Comparison of ENCODE assay signal across 7 cellular contexts in the genomic region with DNA sequence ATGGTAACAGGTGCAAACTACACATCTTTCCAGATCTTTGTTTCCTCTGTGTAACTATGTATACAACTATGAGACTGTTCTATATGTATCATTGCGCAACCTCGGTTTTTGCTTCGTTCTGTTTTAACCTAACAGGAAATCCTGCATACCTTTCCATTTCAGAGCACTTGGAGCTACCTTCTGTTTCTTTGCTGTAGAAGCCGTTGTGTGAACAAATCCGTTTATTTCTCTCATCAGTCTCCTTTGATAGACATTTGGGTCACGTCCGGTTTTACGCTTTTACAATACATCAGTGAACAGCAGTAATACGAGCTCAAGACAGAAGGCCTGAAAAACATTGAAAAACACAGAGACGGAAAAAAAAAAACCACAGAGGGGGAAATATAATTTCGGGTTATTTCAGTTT. TPM values are rescaled to one million over a fixed set of nuclear protein-coding genes. Genes with fewer than 3 reads are reported as not detected.
DNase-seq lines count a peak whose midpoint lies in the region; ATAC-seq and TF ChIP-seq lines count a peak whose summit lies in the region.

No MANE protein-coding gene starts in this region.

- peak overlapping the region; percentile 94 for H3K27ac Mint-ChIP-seq in WTC11

- H3K4me3 ChIP-seq in DOHH2 (ENCODE audit: low read length): peak overlapping the region; percentile 89
- peak overlapping the region; percentile 53 for H3K4me3 ChIP-seq in HL-60 (replicated peaks; ENCODE audit: insufficient read depth, low read length)
- peak overlapping the region; percentile 23 for H3K4me3 ChIP-seq in hepatocyte
- H3K4me3 ChIP-seq in spleen: peak overlapping the region; percentile 34 to 73 (median 60)

- H3K9me3 ChIP-seq in DOHH2 (ENCODE audit: control insufficient read depth, insufficient read depth, low read length) (no peaks in the 10 kb centered on the region), hepatocyte (ENCODE audit: low read depth) (no peaks in the 10 kb centered on the region), spleen (no peaks in the 10 kb centered on the region)

- H3K36me3 Mint-ChIP-seq in WTC11: no peaks in the 10 kb centered on the region

- H3K27ac ChIP-seq in DOHH2 (ENCODE audit: low read depth, low read length) (peak overlapping the region; percentile 98), HL-60 (replicated peaks) (peak overlapping the region; percentile 83), hepatocyte (peak overlapping the region; percentile 76), spleen (peak overlapping the region; percentile 84 to 97 (median 92))

- H3K79me2 ChIP-seq in DOHH2 (ENCODE audit: control insufficient read depth, low read length) (peaks cover 27% of the 10 kb centered on the region), hepatocyte (peaks cover 3% of the 10 kb centered on the region)

- DNase-seq in HL-60 (ENCODE audit: low read depth in 1 of 2, low spot score in 1 of 2) (peak; percentile 39 to 77), WTC11 (ENCODE audit: low spot score) (no peak), hepatocyte (ENCODE audit: low spot score) (peak; percentile 67), spleen (no peak), T1000 (lab: John Stamatoyannopoulos, UW) (no peak)

- H3K4me2 ChIP-seq in DOHH2 (ENCODE audit: low read length): peak overlapping the region; percentile 88
- H3K4me2 ChIP-seq in hepatocyte: peak overlapping the region; percentile 72

- peaks cover 26% of the 10 kb centered on the region for H3K36me3 ChIP-seq in DOHH2 (ENCODE audit: control insufficient read depth, low read length)
- no peaks in the 10 kb centered on the region for H3K36me3 ChIP-seq in hepatocyte (replicated peaks; ENCODE audit: insufficient read depth, low read depth)
- peaks cover 0 to 4% (median 0%) of the 10 kb centered on the region in 6 donors for H3K36me3 ChIP-seq in spleen

- H3K27me3 Mint-ChIP-seq in WTC11 (ENCODE audit: low read depth): no peaks in the 10 kb centered on the region

- H3K4me3 Mint-ChIP-seq in WTC11: peak overlapping the region; percentile 57

- no peaks in the 10 kb centered on the region for H3K27me3 ChIP-seq in DOHH2 (ENCODE audit: control insufficient read depth, low read length)
- no peaks in the 10 kb centered on the region for H3K27me3 ChIP-seq in HL-60 (ENCODE audit: insufficient read depth, poor library complexity, severe bottlenecking)
- H3K27me3 ChIP-seq in hepatocyte: no peaks in the 10 kb centered on the region
- H3K27me3 ChIP-seq in spleen (replicated peaks in 1 of 7): no peaks in the 10 kb centered on the region

- CTCF ChIA-PET in WTC11 (lab: Charles Lee): no interaction called here

- H3K4me1 ChIP-seq in DOHH2 (ENCODE audit: control insufficient read depth, low read length) (peaks cover 76% of the 10 kb centered on the region), hepatocyte (ENCODE audit: insufficient read depth) (peaks cover 36% of the 10 kb centered on the region), spleen (peaks cover 54 to 92% (median 72%) of the 10 kb centered on the region in 6 donors)

- no peaks in the 10 kb centered on the region for H3K9me3 Mint-ChIP-seq in WTC11

- H3K4me1 Mint-ChIP-seq in WTC11: peaks cover 34% of the 10 kb centered on the region

- intact Hi-C loops in spleen (cut with DNase I; ENCODE audit: low total_unique reads): no loop called here

- peak in 1 of 3 donors; percentile 28 for TF ChIP-seq POLR2A in spleen (IDR thresholded peaks at IDR 0.05)

- H4K20me1 ChIP-seq in DOHH2 (ENCODE audit: control insufficient read depth, insufficient read depth, low read depth, low read length): no peaks in the 10 kb centered on the region
- no peaks in the 10 kb centered on the region for H4K20me1 ChIP-seq in hepatocyte (ENCODE audit: insufficient read depth, poor library complexity, severe bottlenecking)

- 46% methylated on average over 11 of the region's 11 CpGs for WGBS in hepatocyte (ENCODE audit: low lambda C conversion rate, missing lambda C conversion rate)
- 1 to 17% (median 8%) methylated on average over 11 of the region's 11 CpGs for WGBS in spleen, 5 donors

- POLR2A ChIA-PET in WTC11 (lab: Charles Lee): interaction anchor here (0.7 kb wide), 1 partner anchor 248 kb away, joined by 3 read pairs; no protein-coding TSS in a partner anchor

- peak overlapping the region; percentile 31 for H2AFZ ChIP-seq in hepatocyte

- TF ChIP-seq CTCF in DOHH2 (IDR thresholded peaks at IDR 0.05; ENCODE audit: low read depth, low read length, poor library complexity, severe bottlenecking) (no peak), HL-60 (IDR thresholded peaks at IDR 0.05; ENCODE audit: insufficient read depth, low read length) (no peak), WTC11 (IDR thresholded peaks at IDR 0.05) (no peak), hepatocyte (IDR thresholded peaks at IDR 0.05; ENCODE audit: poor library complexity) (no peak), spleen (IDR thresholded peaks at IDR 0.05 in 8 of 11, conservative IDR thresholded peaks at IDR 0.05 in 3 of 11) (no peak)

- peaks cover 51% of the 10 kb centered on the region for H3F3A ChIP-seq in DOHH2 (ENCODE audit: control insufficient read depth, insufficient read depth)

- no peak for ATAC-seq in WTC11
- no peak for ATAC-seq in GM21528 (IDR thresholded peaks at IDR 0.05; ENCODE audit: low FRiP score, unreplicated experiment)

- H3K9me2 ChIP-seq in DOHH2 (replicated peaks; ENCODE audit: control insufficient read depth, low read length) (no peaks in the 10 kb centered on the region), hepatocyte (replicated peaks; ENCODE audit: insufficient read depth) (no peaks in the 10 kb centered on the region)

TF ChIP-seq in WTC11, 78 proteins besides CTCF, POLR2A, EP300 and RAD21:
- TF ChIP-seq ZNF232 (CRISPR knock-in tag; IDR thresholded peaks at IDR 0.05): no peak
- TF ChIP-seq, protein P1, sequence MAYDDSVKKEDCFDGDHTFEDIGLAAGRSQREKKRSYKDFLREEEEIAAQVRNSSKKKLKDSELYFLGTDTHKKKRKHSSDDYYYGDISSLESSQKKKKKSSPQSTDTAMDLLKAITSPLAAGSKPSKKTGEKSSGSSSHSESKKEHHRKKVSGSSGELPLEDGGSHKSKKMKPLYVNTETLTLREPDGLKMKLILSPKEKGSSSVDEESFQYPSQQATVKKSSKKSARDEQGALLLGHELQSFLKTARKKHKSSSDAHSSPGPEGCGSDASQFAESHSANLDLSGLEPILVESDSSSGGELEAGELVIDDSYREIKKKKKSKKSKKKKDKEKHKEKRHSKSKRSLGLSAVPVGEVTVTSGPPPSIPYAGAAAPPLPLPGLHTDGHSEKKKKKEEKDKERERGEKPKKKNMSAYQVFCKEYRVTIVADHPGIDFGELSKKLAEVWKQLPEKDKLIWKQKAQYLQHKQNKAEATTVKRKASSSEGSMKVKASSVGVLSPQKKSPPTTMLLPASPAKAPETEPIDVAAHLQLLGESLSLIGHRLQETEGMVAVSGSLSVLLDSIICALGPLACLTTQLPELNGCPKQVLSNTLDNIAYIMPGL (CRISPR knock-in tag; IDR thresholded peaks at IDR 0.05): no peak
- no peak for TF ChIP-seq JUN (CRISPR knock-in tag; IDR thresholded peaks at IDR 0.05)
- TF ChIP-seq, protein P2, sequence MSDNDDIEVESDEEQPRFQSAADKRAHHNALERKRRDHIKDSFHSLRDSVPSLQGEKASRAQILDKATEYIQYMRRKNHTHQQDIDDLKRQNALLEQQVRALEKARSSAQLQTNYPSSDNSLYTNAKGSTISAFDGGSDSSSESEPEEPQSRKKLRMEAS (CRISPR knock-in tag; IDR thresholded peaks at IDR 0.05): no peak
- TF ChIP-seq PRRX2 (CRISPR knock-in tag; IDR thresholded peaks at IDR 0.05): no peak
- TF ChIP-seq ZNF219 (CRISPR knock-in tag; IDR thresholded peaks at IDR 0.05; ENCODE audit: borderline replicate concordance): no peak

RNA-seq across cellular contexts. Expression of a gene that starts 10.5 kb away (rescaled TPM):
- total RNA-seq in WTC11 (2021): 201 to 245 TPM (median 228 TPM) in 3 replicates
- 249 and 258 TPM in 2 replicates for total RNA-seq in hepatocyte
- 503 and 524 TPM in 2 replicates for polyA plus RNA-seq in hepatocyte
- 100 to 1,000 TPM in 3 of 7 donors, 10 to 100 TPM in 4; 75.4 to 231 (median 97.1) TPM for total RNA-seq in spleen
- polyA plus RNA-seq in spleen: 100 to 1,000 TPM; 340 to 411 (median 378) TPM

RNA-seq across cellular contexts. Expression of a gene that starts 12.9 kb away (rescaled TPM):
- total RNA-seq in WTC11 (2021): 22.3 to 38.1 TPM (median 23.3 TPM) in 3 replicates
- 40.2 and 40.8 TPM in 2 replicates for total RNA-seq in hepatocyte
- 39.1 and 50.7 TPM in 2 replicates for polyA plus RNA-seq in hepatocyte
- 10 to 100 TPM in 2 of 7 donors, 1 to 10 TPM in 5; 7.4 to 16.7 (median 8.6) TPM for total RNA-seq in spleen
- polyA plus RNA-seq in spleen: 1 to 10 TPM; 2.4 to 5.0 (median 3.3) TPM

RNA-seq across cellular contexts. Expression of a gene that starts 13.6 kb away (rescaled TPM):
- total RNA-seq in WTC11 (2021): 108 to 112 TPM (median 110 TPM) in 3 replicates
- 69.8 and 79.5 TPM in 2 replicates for total RNA-seq in hepatocyte
- polyA plus RNA-seq in hepatocyte: 111 and 112 TPM in 2 replicates
- total RNA-seq in spleen: 10 to 100 TPM; 52.0 to 71.0 (median 60.8) TPM
- polyA plus RNA-seq in spleen: 10 to 100 TPM; 63.8 to 95.9 (median 92.8) TPM

Comparison
In these comparisons a context has a peak if more than half of its experiments do, and no peak if none do; other contexts are left out.
1. H3K4me3 ChIP-seq: peak in every context shown above with its lines; median percentile 89 in DOHH2; 60 in spleen; 53 in HL-60; 23 in hepatocyte.
2. DNase-seq: peak in HL-60 (2 of 2) and hepatocyte (single experiment); none in WTC11 (single experiment), spleen (single experiment) and T1000 (single experiment).
3. Peak in every context shown above with its lines, with median percentiles within 50 percentile points of each other: H3K27ac ChIP-seq.